ENCODE assay signal across 20 cellular contexts in the genomic region with DNA sequence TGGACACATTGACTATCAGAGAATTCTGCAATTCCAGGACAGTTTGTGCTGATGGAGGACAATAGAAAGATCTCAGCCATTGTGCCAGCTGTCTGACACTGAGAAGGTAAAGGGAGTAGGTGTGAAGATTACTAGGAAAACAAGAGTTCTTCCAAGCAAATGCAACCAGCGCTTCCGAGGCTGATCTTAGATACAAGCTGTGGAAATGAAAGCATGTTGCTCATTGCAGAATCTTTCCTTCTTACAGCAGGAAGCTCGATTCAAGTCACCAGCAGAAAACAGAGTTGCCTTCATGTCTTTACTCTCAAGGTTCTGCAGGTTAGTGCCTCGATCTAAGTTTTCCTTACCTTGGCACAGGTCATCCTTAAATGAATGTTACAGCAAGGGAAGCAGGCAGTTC. TPM values are rescaled to one million over a fixed set of nuclear protein-coding genes. Genes with fewer than 3 reads are reported as not detected.
A peak's percentile ranks its signal among the peaks of the same experiment; 100 is the strongest.
DNase-seq lines count a peak whose midpoint lies in the region; ATAC-seq and TF ChIP-seq lines count a peak whose summit lies in the region.
"Had no signal": no experiment of that assay in that cellular context is flagged by ENCODE, and none has a peak within 500 bp of the region (broad histone marks: within the 10 kb centered on the region; RNA-seq: fewer than 3 reads in every experiment).

No MANE protein-coding gene starts in this region.

- no peak overlapping the region for H3K27ac ChIP-seq in osteoblast (ENCODE audit: low read depth, low read length)
- H3K27ac ChIP-seq: Peyer's patch had no signal

- no peaks in the 10 kb centered on the region for H3K27me3 ChIP-seq in osteoblast (ENCODE audit: insufficient read depth, low read length)
- H3K27me3 ChIP-seq: BE2C, Peyer's patch had no signal

- peak overlapping the region; percentile 65 for H2AFZ ChIP-seq in osteoblast (ENCODE audit: low read length)

- peak overlapping the region; percentile 54 for H3K4me2 ChIP-seq in osteoblast (ENCODE audit: insufficient read depth, low read length)

- H3K27ac Mint-ChIP-seq in HFFc6 (peak overlapping the region; percentile 99), brain (peak overlapping the region in 3 of 5 experiments; percentile 16 to 42 (median 32)), immature natural killer cell (peak overlapping the region in 4 of 6 donors; percentile 77 to 93 (median 82))

- H3K4me3 ChIP-seq in osteoblast (ENCODE audit: insufficient read depth, low read length) = no peak overlapping the region
- H3K4me3 ChIP-seq: K562, Peyer's patch had no signal

- H3K4me3 Mint-ChIP-seq in HFFc6 = no peak overlapping the region
- H3K4me3 Mint-ChIP-seq in brain = no peak overlapping the region
- peak overlapping the region in 3 of 5 donors; percentile 30 to 75 (median 54) for H3K4me3 Mint-ChIP-seq in immature natural killer cell
- H3K4me3 Mint-ChIP-seq: CD4-positive, alpha-beta memory T cell had no signal

- H3K9me3 ChIP-seq in osteoblast (ENCODE audit: low read depth, low read length) = no peaks in the 10 kb centered on the region
- H3K9me3 ChIP-seq: BE2C, Peyer's patch had no signal

- no peaks in the 10 kb centered on the region for H3K9me3 Mint-ChIP-seq in HFFc6
- H3K9me3 Mint-ChIP-seq in brain = peaks cover 0 to 3% (median 2%) of the 10 kb centered on the region in 5 experiments
- H3K9me3 Mint-ChIP-seq in immature natural killer cell = no peaks in the 10 kb centered on the region

- H3K79me2 ChIP-seq in osteoblast (ENCODE audit: insufficient read depth, low read length) = peaks cover 7% of the 10 kb centered on the region

- H3K36me3 ChIP-seq in osteoblast (ENCODE audit: insufficient read depth, low read length) = no peaks in the 10 kb centered on the region
- H3K36me3 ChIP-seq: BE2C, Peyer's patch had no signal

- peaks cover 46% of the 10 kb centered on the region for H3K4me1 ChIP-seq in osteoblast (ENCODE audit: insufficient read depth, low read length)
- H3K4me1 ChIP-seq: Peyer's patch had no signal

- H3K4me1 Mint-ChIP-seq in HFFc6 (ENCODE audit: low read depth) (peaks cover 95% of the 10 kb centered on the region), brain (peaks cover 49% of the 10 kb centered on the region), immature natural killer cell (peaks cover 24 to 44% of the 10 kb centered on the region in 2 donors)

- intact Hi-C loops in left ventricle myocardium superior (cut with micrococcal nuclease) = no loop called here

- H3K27me3 Mint-ChIP-seq in HFFc6 (ENCODE audit: insufficient read depth) (no peaks in the 10 kb centered on the region), brain (no peaks in the 10 kb centered on the region), immature natural killer cell (ENCODE audit: low read depth in 3 of 3) (peaks cover 0 to 2% (median 0%) of the 10 kb centered on the region in 3 donors)

- H4K20me1 ChIP-seq in osteoblast (ENCODE audit: insufficient read depth, low read length) = no peaks in the 10 kb centered on the region

- no peak for ATAC-seq in left ventricle myocardium superior
- ATAC-seq in HG02623 (IDR thresholded peaks at IDR 0.05; ENCODE audit: unreplicated experiment) = no peak
- ATAC-seq: K562 had no signal

- H3K36me3 Mint-ChIP-seq in HFFc6 (ENCODE audit: low read depth) (peaks cover 20% of the 10 kb centered on the region), brain (peaks cover 5% of the 10 kb centered on the region), immature natural killer cell (no peaks in the 10 kb centered on the region)
- H3K36me3 Mint-ChIP-seq: CD4-positive, alpha-beta memory T cell had no signal

- DNase-seq in HFFc6 = no peak
- no peak for DNase-seq in immature natural killer cell
- no peak for DNase-seq in osteoblast (ENCODE audit: insufficient read length, low spot score, missing footprints)
- no peak for DNase-seq in DMS79 treated with DMSO at 0.1 percent for 48 hours (lab: John Stamatoyannopoulos, UW)
- DNase-seq in NCI-H2227 (lab: John Stamatoyannopoulos, UW; ENCODE audit: unreplicated experiment) = no peak
- no peak for DNase-seq in left ventricle myocardium superior
- DNase-seq: BE2C; CD4-positive, alpha-beta memory T cell; GF-D8; NCI-H1048; NCI-H1694; NCI-H2107; NCI-H446; NCI-H748 treated with DMSO at 0.1 percent for 48 hours; Peyer's patch; SHP77 had no signal

- TF ChIP-seq CTCF in HFFc6 (IDR thresholded peaks at IDR 0.05) (no peak), brain (conservative IDR thresholded peaks at IDR 0.05) (no peak), osteoblast (IDR thresholded peaks at IDR 0.05; ENCODE audit: extremely low read depth, low read depth, low read length) (no peak)

RNA-seq across cellular contexts. Expression of gene MARCHF4, which starts 54.5 kb away (rescaled TPM):
- total RNA-seq in HFFc6 (2021; fragmentation: NEBNext Ultra II Directional; extraction: Animal tissue kit (Norgen Biotek cat#: 25700)) = 10 to 100 TPM; 44.9 to 70.3 (median 48.2) TPM
- polyA plus RNA-seq in brain (ENCODE audit: insufficient read depth, low read depth, low replicate concordance) (41.1 TPM), immature natural killer cell (under 1 TPM in 1 of 3 donors, not detected in 2; 0.19 TPM)
- total RNA-seq in osteoblast (0.72 and 1.5 TPM in 2 replicates), left ventricle myocardium superior (not detected)
- total RNA-seq: CD4-positive, alpha-beta memory T cell; HT-29; K562 had no signal
- polyA plus RNA-seq: CD4-positive, alpha-beta memory T cell had no signal

Comparison
In these comparisons a context has a peak if more than half of its experiments do, and no peak if none do; other contexts are left out.
1. H3K27ac Mint-ChIP-seq: peak in every context shown above with its lines; median percentile 99 in HFFc6; 82 in immature natural killer cell; 32 in brain.
2. H3K4me3 Mint-ChIP-seq: peak in immature natural killer cell (3 of 5); none in HFFc6 (single experiment) and brain (0 of 5).
3. RNA of gene MARCHF4, which starts 54.5 kb away (total RNA-seq): 44.9 to 70.3 TPM in HFFc6; 0.72 to 1.5 TPM in osteoblast and not detected in left ventricle myocardium superior (single experiment); every median in the first group is over 10 times any median in the second.